22 cellular contexts compared by ENCODE assay signal in the genomic region with DNA sequence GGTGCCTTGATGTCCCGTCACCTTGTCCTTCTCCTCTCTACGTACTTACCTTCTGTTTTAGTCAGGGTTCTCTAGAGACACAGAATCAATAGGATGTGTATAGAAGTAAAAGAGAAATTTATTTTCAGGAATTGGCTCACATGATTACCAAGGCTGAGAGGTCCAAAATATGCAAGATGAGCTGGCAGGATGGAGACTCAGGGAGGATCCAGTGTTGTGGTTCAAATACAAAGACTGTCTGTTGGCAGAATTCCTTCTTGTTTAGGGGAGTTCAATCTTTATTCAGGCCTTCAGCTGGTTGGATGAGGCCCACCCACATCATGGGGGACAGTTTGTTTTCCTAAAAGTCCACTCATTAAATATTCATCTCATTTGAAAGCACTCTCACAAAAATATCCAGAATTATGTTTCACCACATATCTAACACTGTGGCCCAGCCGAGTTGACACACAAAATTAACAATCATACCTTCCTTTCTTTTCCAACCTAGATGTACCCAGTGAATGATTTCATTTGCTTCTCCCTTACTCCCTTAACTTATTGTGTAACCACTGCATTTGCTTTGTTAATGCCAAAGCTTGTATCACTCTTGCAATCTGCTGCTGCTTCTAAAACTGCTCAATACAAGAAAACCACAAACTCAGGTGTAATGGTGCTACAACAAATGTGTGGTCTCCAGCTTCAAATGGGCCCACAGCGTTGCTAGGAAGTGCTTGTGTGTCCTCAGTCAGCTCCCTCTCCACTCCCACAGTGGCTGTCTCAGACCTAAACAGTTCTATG.
A peak's percentile ranks its signal among the peaks of the same experiment; 100 is the strongest.
DNase-seq lines count a peak whose midpoint lies in the region; TF ChIP-seq lines count a peak whose summit lies in the region.
"Had no signal": no experiment of that assay in that cellular context is flagged by ENCODE, and none has a peak within 500 bp of the region (broad histone marks: within the 10 kb centered on the region; RNA-seq: fewer than 3 reads in every experiment).

No MANE protein-coding gene starts in this region.

- TF ChIP-seq POLR2A in prostate gland (IDR thresholded peaks at IDR 0.05), result no peak

- TF ChIP-seq CTCF in cardiac fibroblast (IDR thresholded peaks at IDR 0.05; ENCODE audit: low read depth, low read length) (no peak), prostate gland (IDR thresholded peaks at IDR 0.05) (no peak), endothelial cell (IDR thresholded peaks at IDR 0.05; ENCODE audit: unreplicated experiment) (no peak), GM13977 (IDR thresholded peaks at IDR 0.05; ENCODE audit: extremely low read depth, insufficient read depth, missing control alignments) (no peak)

- H3K4me3 ChIP-seq in cardiac fibroblast (replicated peaks in 1 of 2; ENCODE audit: low read depth in 2 of 2, low read length in 2 of 2) (no peak overlapping the region), mesenchymal stem cell (ENCODE audit: insufficient read depth in 1 of 2, low read depth in 1 of 2, low read length in 2 of 2) (no peak overlapping the region), prostate gland (no peak overlapping the region)
- H3K4me3 ChIP-seq: esophagus squamous epithelium, tibial nerve had no signal

- no peak overlapping the region for H2BK5ac ChIP-seq in mesenchymal stem cell (ENCODE audit: low read depth, low read length, poor library complexity, severe bottlenecking)

- no peak overlapping the region for H3K23ac ChIP-seq in mesenchymal stem cell (ENCODE audit: low read length in 2 of 2)

- no peak overlapping the region for H3K9ac ChIP-seq in mesenchymal stem cell (ENCODE audit: low read length)

- H3K4me1 ChIP-seq in mesenchymal stem cell (ENCODE audit: control insufficient read depth, insufficient read depth, low read depth, low read length) (peaks cover 7% of the 10 kb centered on the region), prostate gland (replicated peaks) (no peaks in the 10 kb centered on the region)
- H3K4me1 ChIP-seq: esophagus squamous epithelium had no signal

- H4K91ac ChIP-seq in mesenchymal stem cell (ENCODE audit: low read length), result peak overlapping the region; percentile 70

- no peaks in the 10 kb centered on the region for H3K79me1 ChIP-seq in mesenchymal stem cell (replicated peaks; ENCODE audit: low read length, poor library complexity, severe bottlenecking)

- H3K9me3 ChIP-seq in mesenchymal stem cell (ENCODE audit: control insufficient read depth, low read length), result no peaks in the 10 kb centered on the region
- no peaks in the 10 kb centered on the region for H3K9me3 ChIP-seq in prostate gland
- H3K9me3 ChIP-seq: esophagus squamous epithelium, tibial nerve had no signal

- H3K27me3 Mint-ChIP-seq in endothelial cell (ENCODE audit: unreplicated experiment), result peaks cover 1% of the 10 kb centered on the region
- H3K27me3 Mint-ChIP-seq: activated CD4-positive, alpha-beta memory T cell treated with anti-CD3 and anti-CD28 coated beads for 36 hours; activated naive CD4-positive, alpha-beta T cell treated with anti-CD3 and anti-CD28 coated beads, Interleukin-2, amount 10 ng/mL, durations not matched to agents 7 days and 5 days; activated T-cell treated with anti-CD3 and anti-CD28 coated beads, Interleukin-2, amount 50 U/mL, for 24 hours had no signal

- H2BK12ac ChIP-seq in mesenchymal stem cell (ENCODE audit: low read length in 2 of 2), result peak overlapping the region; percentile 52 to 69

- peak overlapping the region; percentile 72 to 83 for H3K18ac ChIP-seq in mesenchymal stem cell (ENCODE audit: low read depth in 1 of 2, low read length in 2 of 2)

- intact Hi-C loops in prostate gland (cut with DNase I), result no loop called here

- H2BK120ac ChIP-seq in mesenchymal stem cell (ENCODE audit: low read depth, low read length), result peak overlapping the region; percentile 71

- H3K4me3 Mint-ChIP-seq in endothelial cell (ENCODE audit: unreplicated experiment), result no peak overlapping the region
- H3K4me3 Mint-ChIP-seq: activated CD4-positive, alpha-beta memory T cell treated with anti-CD3 and anti-CD28 coated beads for 36 hours; activated naive CD4-positive, alpha-beta T cell treated with anti-CD3 and anti-CD28 coated beads, Interleukin-2, amount 10 ng/mL, durations not matched to agents 7 days and 5 days; activated T-cell treated with anti-CD3 and anti-CD28 coated beads, Interleukin-2, amount 50 U/mL, for 24 hours; CD8-positive, alpha-beta memory T cell; neural crest cell had no signal

- peaks cover 29% of the 10 kb centered on the region for H3K4me1 Mint-ChIP-seq in endothelial cell (ENCODE audit: unreplicated experiment)
- H3K4me1 Mint-ChIP-seq: CD8-positive, alpha-beta memory T cell had no signal

- no peaks in the 10 kb centered on the region for H3K9me3 Mint-ChIP-seq in endothelial cell (ENCODE audit: unreplicated experiment)
- H3K9me3 Mint-ChIP-seq: activated CD4-positive, alpha-beta memory T cell treated with anti-CD3 and anti-CD28 coated beads for 36 hours; activated naive CD4-positive, alpha-beta T cell treated with anti-CD3 and anti-CD28 coated beads, Interleukin-2, amount 10 ng/mL, durations not matched to agents 7 days and 5 days; activated T-cell treated with anti-CD3 and anti-CD28 coated beads, Interleukin-2, amount 50 U/mL, for 24 hours; neural crest cell had no signal

- H3K27me3 ChIP-seq in mesenchymal stem cell (ENCODE audit: control insufficient read depth in 1 of 2, insufficient read depth in 1 of 2, low read length in 2 of 2) (no peaks in the 10 kb centered on the region), prostate gland (replicated peaks; ENCODE audit: insufficient read depth) (no peaks in the 10 kb centered on the region)
- H3K27me3 ChIP-seq: esophagus squamous epithelium, tibial nerve had no signal

- H3K36me3 ChIP-seq in mesenchymal stem cell (ENCODE audit: control insufficient read depth in 1 of 2, insufficient read depth in 2 of 2, low read depth in 1 of 2, low read length in 2 of 2) (no peaks in the 10 kb centered on the region), prostate gland (no peaks in the 10 kb centered on the region)
- H3K36me3 ChIP-seq: esophagus squamous epithelium, tibial nerve, WERI-Rb-1 had no signal

- no peak overlapping the region for H2AFZ ChIP-seq in mesenchymal stem cell (ENCODE audit: low read depth, low read length)

- peak overlapping the region; percentile 38 for H2AK5ac ChIP-seq in mesenchymal stem cell (ENCODE audit: low read length, severe bottlenecking)

- no peak overlapping the region for H4K8ac ChIP-seq in mesenchymal stem cell (ENCODE audit: low read length)

- WGBS in mesenchymal stem cell, result 84% methylated on average over 3 of the region's 4 CpGs
- 94% methylated on average over 4 of the region's 4 CpGs for WGBS in prostate gland

- no peaks in the 10 kb centered on the region for H3K36me3 Mint-ChIP-seq in endothelial cell (ENCODE audit: low read depth, unreplicated experiment)
- H3K36me3 Mint-ChIP-seq: activated CD4-positive, alpha-beta memory T cell treated with anti-CD3 and anti-CD28 coated beads for 36 hours; activated naive CD4-positive, alpha-beta T cell treated with anti-CD3 and anti-CD28 coated beads, Interleukin-2, amount 10 ng/mL, durations not matched to agents 7 days and 5 days; CD8-positive, alpha-beta memory T cell had no signal

- H3K27ac ChIP-seq in mesenchymal stem cell (ENCODE audit: low read length, poor library complexity, severe bottlenecking) (peak overlapping the region; percentile 87), prostate gland (no peak overlapping the region), caudate nucleus (ENCODE audit: low read depth, low read length) (no peak overlapping the region)
- H3K27ac ChIP-seq: esophagus squamous epithelium, RWPE1, tibial nerve, WERI-Rb-1 had no signal

- DNase-seq in AG08395 (ENCODE audit: low spot score) (peak; percentile 48), LHCN-M2 (ENCODE audit: low read depth) (peak; percentile 58), cardiac fibroblast (ENCODE audit: low read depth in 2 of 2) (peak; percentile 7 to 61), mesenchymal stem cell (no peak), prostate gland (ENCODE audit: low spot score) (no peak), caudate nucleus (lab: John Stamatoyannopoulos, UW) (no peak), endothelial cell (ENCODE audit: low spot score) (no peak), GM13977 (ENCODE audit: low spot score) (no peak)
- DNase-seq: activated CD4-positive, alpha-beta memory T cell treated with anti-CD3 and anti-CD28 coated beads for 36 hours; activated naive CD4-positive, alpha-beta T cell treated with anti-CD3 and anti-CD28 coated beads, Interleukin-2, amount 10 ng/mL, durations not matched to agents 7 days and 5 days; activated T-cell treated with anti-CD3 and anti-CD28 coated beads, Interleukin-2, amount 50 U/mL, for 24 hours; CD8-positive, alpha-beta memory T cell; esophagus squamous epithelium; NCI-H1694; NCI-H345; NK-92 treated with Interleukin-12 subunit alpha and Interleukin-12 subunit beta, amount 100 ng/mL, for 24 hours; retina; stimulated activated naive CD8-positive, alpha-beta T cell treated with anti-CD3 and anti-CD28 coated beads, Interleukin-15, Interleukin-2, amounts not matched to agents 100 U/mL and 50 U/mL, for 24 hours; WERI-Rb-1 had no signal

- no peak overlapping the region for H3K4me2 ChIP-seq in mesenchymal stem cell (ENCODE audit: low read length, poor library complexity, severe bottlenecking)

- in situ Hi-C loops in GM13977 (cut with MboI; ENCODE audit: low pct_unique_long_range_greater_than_20kb, low sequenced_read_pairs, unreplicated experiment), result no loop called here

- no peak overlapping the region for H2BK15ac ChIP-seq in mesenchymal stem cell (ENCODE audit: low read depth, poor library complexity, severe bottlenecking)

- peak overlapping the region; percentile 46 to 64 for H3K4ac ChIP-seq in mesenchymal stem cell (ENCODE audit: low read depth in 1 of 2, low read length in 2 of 2)

- H3K27ac Mint-ChIP-seq in endothelial cell (ENCODE audit: unreplicated experiment), result no peak overlapping the region
- H3K27ac Mint-ChIP-seq: activated CD4-positive, alpha-beta memory T cell treated with anti-CD3 and anti-CD28 coated beads for 36 hours; activated naive CD4-positive, alpha-beta T cell treated with anti-CD3 and anti-CD28 coated beads, Interleukin-2, amount 10 ng/mL, durations not matched to agents 7 days and 5 days; activated T-cell treated with anti-CD3 and anti-CD28 coated beads, Interleukin-2, amount 50 U/mL, for 24 hours; CD8-positive, alpha-beta memory T cell had no signal

- peak overlapping the region in 1 of 2 experiments; percentile 37 for H3K14ac ChIP-seq in mesenchymal stem cell (ENCODE audit: low read length in 2 of 2)

Comparison
In these comparisons a context has a peak if more than half of its experiments do, and no peak if none do; other contexts are left out.
1. DNase-seq: peak in AG08395 (single experiment), LHCN-M2 (single experiment) and cardiac fibroblast (2 of 2); none in mesenchymal stem cell (single experiment), prostate gland (single experiment), caudate nucleus (0 of 61), endothelial cell (single experiment) and GM13977 (single experiment).